Comparison of ENCODE assay signal across 11 cellular contexts in the genomic region with DNA sequence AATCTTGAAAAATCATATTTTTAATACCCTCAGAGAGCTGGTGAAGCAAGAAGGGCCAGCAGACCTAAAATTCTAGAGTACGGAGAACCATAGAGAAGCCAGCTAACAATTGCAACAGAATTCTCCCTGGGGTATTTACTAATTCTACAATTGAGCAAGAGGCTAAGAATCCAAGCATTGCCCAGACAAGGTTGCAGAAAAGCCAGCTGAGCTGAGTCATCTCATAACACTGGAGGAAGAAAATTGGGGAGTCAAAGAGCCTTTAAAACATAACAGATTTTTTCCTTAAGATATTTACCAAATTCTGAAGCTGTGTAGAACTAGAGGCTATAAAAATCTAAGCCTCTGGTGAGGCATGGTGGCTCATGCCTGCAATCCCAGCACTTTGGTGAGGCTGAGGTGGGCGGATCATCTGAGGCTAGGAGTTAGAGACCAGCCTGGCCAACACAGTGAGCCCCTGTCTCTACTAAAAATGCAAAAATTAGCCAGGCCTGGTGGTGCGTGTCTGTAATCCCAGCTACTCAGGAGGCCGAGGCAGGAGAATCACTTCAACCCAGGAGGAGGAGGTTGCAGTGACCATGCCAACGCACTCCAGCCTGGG. TPM values are rescaled to one million over a fixed set of nuclear protein-coding genes. Genes with fewer than 3 reads are reported as not detected.
A peak's percentile ranks its signal among the peaks of the same experiment; 100 is the strongest.
DNase-seq lines count a peak whose midpoint lies in the region; TF ChIP-seq lines count a peak whose summit lies in the region.
"Had no signal": no experiment of that assay in that cellular context is flagged by ENCODE, and none has a peak within 500 bp of the region (broad histone marks: within the 10 kb centered on the region; RNA-seq: fewer than 3 reads in every experiment).

No MANE protein-coding gene starts in this region.

- no peaks in the 10 kb centered on the region for H3K27me3 Mint-ChIP-seq in mesothelial cell of epicardium (ENCODE audit: low read depth)
- H3K27me3 Mint-ChIP-seq: activated naive CD4-positive, alpha-beta T cell treated with anti-CD3 and anti-CD28 coated beads, Interleukin-2, amount 10 ng/mL, durations not matched to agents 7 days and 5 days had no signal

- H3K9me3 Mint-ChIP-seq in mesothelial cell of epicardium: peaks cover 3% of the 10 kb centered on the region
- H3K9me3 Mint-ChIP-seq: T-helper 1 cell treated with Interleukin-12 subunit alpha and Interleukin-12 subunit beta and Interleukin-4 antibody, amounts not matched to agents 30 μg/mL and 1 μg/mL, for 36 hours had no signal

- DNase-seq in GM03348 (ENCODE audit: low spot score): peak; percentile 91
- DNase-seq in SKM-1 (lab: John Stamatoyannopoulos, UW; ENCODE audit: unreplicated experiment): peak; percentile 88
- peak; percentile 39 for DNase-seq in glomerular visceral epithelial cell (ENCODE audit: extremely low spot score)
- DNase-seq in skeletal muscle cell (ENCODE audit: low read depth): peak; percentile 96
- no peak for DNase-seq in posterior vena cava (ENCODE audit: low spot score)
- no peak for DNase-seq in Peyer's patch
- DNase-seq in mesothelial cell of epicardium (ENCODE audit: low spot score in 2 of 2, unreplicated experiment in 2 of 2): no peak
- no peak for DNase-seq in NCI-H146 (lab: John Stamatoyannopoulos, UW)
- DNase-seq: activated naive CD4-positive, alpha-beta T cell treated with anti-CD3 and anti-CD28 coated beads, Interleukin-2, amount 10 ng/mL, durations not matched to agents 7 days and 5 days; GDM1 had no signal

- no peaks in the 10 kb centered on the region for H3K9me3 ChIP-seq in Peyer's patch

- peaks cover 6% of the 10 kb centered on the region for H3K4me1 Mint-ChIP-seq in mesothelial cell of epicardium
- H3K4me1 Mint-ChIP-seq: activated naive CD4-positive, alpha-beta T cell treated with anti-CD3 and anti-CD28 coated beads, Interleukin-2, amount 10 ng/mL, durations not matched to agents 7 days and 5 days had no signal

- H3K27ac Mint-ChIP-seq in mesothelial cell of epicardium: no peak overlapping the region
- H3K27ac Mint-ChIP-seq: activated naive CD4-positive, alpha-beta T cell treated with anti-CD3 and anti-CD28 coated beads, Interleukin-2, amount 10 ng/mL, durations not matched to agents 7 days and 5 days; T-helper 1 cell treated with Interleukin-12 subunit alpha and Interleukin-12 subunit beta and Interleukin-4 antibody, amounts not matched to agents 30 μg/mL and 1 μg/mL, for 36 hours had no signal

- no peaks in the 10 kb centered on the region for H3K36me3 ChIP-seq in Peyer's patch

- peaks cover 0 to 7% (median 0%) of the 10 kb centered on the region in 4 donors for H3K4me1 ChIP-seq in Peyer's patch

- no peak for TF ChIP-seq POLR2A in Peyer's patch (IDR thresholded peaks at IDR 0.05)

- intact Hi-C loops in posterior vena cava (cut with DNase I): no loop called here

- H3K4me3 Mint-ChIP-seq in mesothelial cell of epicardium: no peak overlapping the region
- H3K4me3 Mint-ChIP-seq: activated naive CD4-positive, alpha-beta T cell treated with anti-CD3 and anti-CD28 coated beads, Interleukin-2, amount 10 ng/mL, durations not matched to agents 7 days and 5 days; T-helper 1 cell treated with Interleukin-12 subunit alpha and Interleukin-12 subunit beta and Interleukin-4 antibody, amounts not matched to agents 30 μg/mL and 1 μg/mL, for 36 hours had no signal

- H3K4me3 ChIP-seq in skeletal muscle cell (ENCODE audit: low read depth, low read length): no peak overlapping the region
- H3K4me3 ChIP-seq in Peyer's patch: no peak overlapping the region

- H3K27me3 ChIP-seq in Peyer's patch: no peaks in the 10 kb centered on the region

- peaks cover 22% of the 10 kb centered on the region for H3K36me3 Mint-ChIP-seq in mesothelial cell of epicardium

- TF ChIP-seq CTCF in Peyer's patch (IDR thresholded peaks at IDR 0.05): no peak
- TF ChIP-seq CTCF in mesothelial cell of epicardium (IDR thresholded peaks at IDR 0.05; ENCODE audit: unreplicated experiment): no peak

- H3K27ac ChIP-seq in Peyer's patch: no peak overlapping the region

RNA-seq across cellular contexts. Expression of gene TMEM216, which starts 13.6 kb away (rescaled TPM):
- total RNA-seq in posterior vena cava (1 to 10 TPM; 7.0 to 7.1 TPM), Peyer's patch (10 to 100 TPM in 2 of 4 donors, 1 to 10 TPM in 2; 4.1 to 10.5 (median 8.3) TPM), mesothelial cell of epicardium (22.2 to 26.1 TPM (median 22.5 TPM) in 3 replicates)

RNA-seq across cellular contexts. Expression of gene TMEM138, which starts 16.6 kb away (rescaled TPM):
- total RNA-seq in posterior vena cava (10 to 100 TPM; 36.0 to 49.2 TPM), Peyer's patch (10 to 100 TPM; 44.7 to 63.5 (median 48.1) TPM), mesothelial cell of epicardium (48.4 to 51.5 TPM (median 49.2 TPM) in 3 replicates)

RNA-seq across cellular contexts. Expression of gene CYB561A3, which starts 17.1 kb away (rescaled TPM):
- total RNA-seq in posterior vena cava (10 to 100 TPM; 28.9 to 33.6 TPM), Peyer's patch (100 to 1,000 TPM in 1 of 4 donors, 10 to 100 TPM in 3; 75.9 to 112 (median 87.4) TPM), mesothelial cell of epicardium (26.3 to 31.8 TPM (median 28.0 TPM) in 3 replicates)

RNA-seq across cellular contexts. Expression of gene TKFC, which starts 45.8 kb away (rescaled TPM):
- 10 to 100 TPM; 15.2 to 24.6 TPM for total RNA-seq in posterior vena cava
- 100 to 1,000 TPM; 172 to 755 (median 689) TPM for total RNA-seq in Peyer's patch
- 74.0 to 83.6 TPM (median 75.8 TPM) in 3 replicates for total RNA-seq in mesothelial cell of epicardium

RNA-seq across cellular contexts. Expression of gene DDB1, which starts 45.9 kb away (rescaled TPM):
- total RNA-seq in posterior vena cava: 100 to 1,000 TPM; 142 to 151 TPM
- total RNA-seq in Peyer's patch: 100 to 1,000 TPM in 3 of 4 donors, 10 to 100 TPM in 1; 76.7 to 168 (median 136) TPM
- 253 to 266 TPM (median 263 TPM) in 3 replicates for total RNA-seq in mesothelial cell of epicardium

Comparison
In these comparisons a context has a peak if more than half of its experiments do, and no peak if none do; other contexts are left out.
1. DNase-seq: peak in GM03348 (single experiment), SKM-1 (single experiment), glomerular visceral epithelial cell (single experiment) and skeletal muscle cell (single experiment); none in posterior vena cava (single experiment), Peyer's patch (0 of 3), mesothelial cell of epicardium (0 of 2) and NCI-H146 (single experiment).